ENCODE assay signal across 8 cellular contexts in the genomic region with DNA sequence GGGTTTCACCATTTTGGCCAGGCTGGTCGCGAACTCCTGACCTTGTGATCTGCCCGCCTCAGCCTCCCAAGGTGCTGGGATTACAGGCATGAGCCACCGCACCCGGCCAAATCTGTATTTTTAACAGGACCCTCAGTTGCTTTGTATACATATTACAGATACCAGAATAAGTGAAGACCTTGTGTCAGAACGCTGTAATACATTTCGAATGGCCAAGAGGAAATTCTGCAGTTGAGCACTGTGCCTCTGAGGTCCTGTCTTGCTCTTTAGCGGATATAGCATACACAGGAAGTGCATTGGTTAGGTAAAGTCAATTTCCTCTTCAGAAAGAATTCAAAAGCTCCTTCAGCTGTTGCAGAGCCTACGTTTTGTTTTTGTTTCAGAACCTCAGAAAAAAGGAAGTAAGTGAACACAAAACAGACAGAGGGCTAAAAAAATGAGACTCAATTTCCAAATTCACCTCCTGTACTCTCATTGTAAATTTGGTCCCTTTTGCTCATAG. TPM values are rescaled to one million over a fixed set of nuclear protein-coding genes. Genes with fewer than 3 reads are reported as not detected.
DNase-seq lines count a peak whose midpoint lies in the region; ATAC-seq and TF ChIP-seq lines count a peak whose summit lies in the region.

No MANE protein-coding gene starts in this region.

- H3K27ac Mint-ChIP-seq in activated naive CD4-positive, alpha-beta T cell treated with anti-CD3 and anti-CD28 coated beads, Interleukin-2, amount 10 ng/mL, durations not matched to agents 7 days and 5 days = peak overlapping the region; percentile 100
- peak overlapping the region; percentile 95 for H3K27ac Mint-ChIP-seq in activated B cell treated with CpG ODN at 0.5 μM for 24 hours
- H3K27ac Mint-ChIP-seq in natural killer cell treated with Interleukin-12 subunit alpha and Interleukin-12 subunit beta and Interleukin-15 and Interleukin-18, amount 100 ng/mL, for 72 hours = peak overlapping the region; percentile 93 to 97

- no peaks in the 10 kb centered on the region for H3K27me3 Mint-ChIP-seq in activated naive CD4-positive, alpha-beta T cell treated with anti-CD3 and anti-CD28 coated beads, Interleukin-2, amount 10 ng/mL, durations not matched to agents 7 days and 5 days
- H3K27me3 Mint-ChIP-seq in activated B cell treated with CpG ODN at 0.5 μM for 24 hours = no peaks in the 10 kb centered on the region
- no peaks in the 10 kb centered on the region for H3K27me3 Mint-ChIP-seq in natural killer cell treated with Interleukin-12 subunit alpha and Interleukin-12 subunit beta and Interleukin-15 and Interleukin-18, amount 100 ng/mL, for 72 hours

- ATAC-seq in HG03175 (IDR thresholded peaks at IDR 0.05; ENCODE audit: unreplicated experiment) (peak; percentile 87), activated B cell treated with CpG ODN at 0.5 μM for 24 hours (ENCODE audit: low read depth) (peak; percentile 94), HG03196 (IDR thresholded peaks at IDR 0.05; ENCODE audit: unreplicated experiment) (no peak)
- peak; percentile 85 to 94 for ATAC-seq in natural killer cell treated with Interleukin-12 subunit alpha and Interleukin-12 subunit beta and Interleukin-15 and Interleukin-18, amount 100 ng/mL, for 72 hours

- TF ChIP-seq CTCF in activated B cell treated with CpG ODN at 0.5 μM for 24 hours (IDR thresholded peaks at IDR 0.05) = no peak

- intact Hi-C loops in activated B cell treated with CpG ODN at 0.5 μM for 24 hours (cut with micrococcal nuclease) = loop anchor here (1.0 to 5.0 kb wide), 5 partner anchors 15 to 332 kb away; a partner anchor contains a TSS
- intact Hi-C loops in posterior cingulate gyrus (cut with DNase I) = no loop called here

- H3K4me3 Mint-ChIP-seq in activated naive CD4-positive, alpha-beta T cell treated with anti-CD3 and anti-CD28 coated beads, Interleukin-2, amount 10 ng/mL, durations not matched to agents 7 days and 5 days = peak overlapping the region; percentile 86
- peak overlapping the region; percentile 81 for H3K4me3 Mint-ChIP-seq in activated B cell treated with CpG ODN at 0.5 μM for 24 hours
- H3K4me3 Mint-ChIP-seq in natural killer cell treated with Interleukin-12 subunit alpha and Interleukin-12 subunit beta and Interleukin-15 and Interleukin-18, amount 100 ng/mL, for 72 hours = peak overlapping the region; percentile 84

- H3K9me3 Mint-ChIP-seq in activated naive CD4-positive, alpha-beta T cell treated with anti-CD3 and anti-CD28 coated beads, Interleukin-2, amount 10 ng/mL, durations not matched to agents 7 days and 5 days = no peaks in the 10 kb centered on the region
- H3K9me3 Mint-ChIP-seq in activated B cell treated with CpG ODN at 0.5 μM for 24 hours = no peaks in the 10 kb centered on the region
- no peaks in the 10 kb centered on the region for H3K9me3 Mint-ChIP-seq in natural killer cell treated with Interleukin-12 subunit alpha and Interleukin-12 subunit beta and Interleukin-15 and Interleukin-18, amount 100 ng/mL, for 72 hours

- CTCF ChIA-PET in activated naive CD4-positive, alpha-beta T cell treated with anti-CD3 and anti-CD28 coated beads, Interleukin-2, amount 10 ng/mL, durations not matched to agents 7 days and 5 days (lab: Charles Lee) = interaction anchor here (0.8 to 12.3 kb wide), 2 partner anchors 14 to 573 kb away, joined by 4 to 211 read pairs; a partner anchor contains a TSS
- CTCF ChIA-PET in activated B cell treated with CpG ODN at 0.5 μM for 24 hours (lab: Charles Lee) = interaction anchor here (1.4 to 2.5 kb wide), 3 partner anchors 10 to 16 kb away, joined by 4 to 32 read pairs (median 6); a partner anchor contains a TSS

- H3K4me1 Mint-ChIP-seq in activated naive CD4-positive, alpha-beta T cell treated with anti-CD3 and anti-CD28 coated beads, Interleukin-2, amount 10 ng/mL, durations not matched to agents 7 days and 5 days = peaks cover 73% of the 10 kb centered on the region
- peaks cover 70% of the 10 kb centered on the region for H3K4me1 Mint-ChIP-seq in activated B cell treated with CpG ODN at 0.5 μM for 24 hours
- peaks cover 39 to 54% of the 10 kb centered on the region in 2 donors for H3K4me1 Mint-ChIP-seq in natural killer cell treated with Interleukin-12 subunit alpha and Interleukin-12 subunit beta and Interleukin-15 and Interleukin-18, amount 100 ng/mL, for 72 hours (ENCODE audit: low read depth in 2 of 2)

- peak; percentile 62 for DNase-seq in activated naive CD4-positive, alpha-beta T cell treated with anti-CD3 and anti-CD28 coated beads, Interleukin-2, amount 10 ng/mL, durations not matched to agents 7 days and 5 days
- DNase-seq in activated naive CD4-positive, alpha-beta T cell treated with Interleukin-2 at 50 U/mL for 16 hours = no peak
- DNase-seq in activated B cell treated with CpG ODN at 0.5 μM for 24 hours (no peak), HCEC 1CT (no peak), posterior cingulate gyrus (no peak)
- DNase-seq in natural killer cell treated with Interleukin-12 subunit alpha and Interleukin-12 subunit beta and Interleukin-15 and Interleukin-18, amount 100 ng/mL, for 72 hours (ENCODE audit: low spot score) = no peak

- H3K36me3 Mint-ChIP-seq in activated naive CD4-positive, alpha-beta T cell treated with anti-CD3 and anti-CD28 coated beads, Interleukin-2, amount 10 ng/mL, durations not matched to agents 7 days and 5 days = peaks cover 43% of the 10 kb centered on the region
- peaks cover 21% of the 10 kb centered on the region for H3K36me3 Mint-ChIP-seq in activated B cell treated with CpG ODN at 0.5 μM for 24 hours (ENCODE audit: low read depth)
- peaks cover 8% of the 10 kb centered on the region for H3K36me3 Mint-ChIP-seq in natural killer cell treated with Interleukin-12 subunit alpha and Interleukin-12 subunit beta and Interleukin-15 and Interleukin-18, amount 100 ng/mL, for 72 hours

- POLR2A ChIA-PET in activated B cell treated with CpG ODN at 0.5 μM for 24 hours (lab: Charles Lee) = interaction anchor here (0.6 to 5.5 kb wide), 11 partner anchors 10 to 199 kb away, joined by 3 to 152 read pairs (median 7); a partner anchor contains a TSS

RNA-seq across cellular contexts. Expression of a gene that starts 15.7 kb away (rescaled TPM):
- 53.5 and 54.9 TPM in 2 replicates for total RNA-seq in activated B cell treated with CpG ODN at 0.5 μM for 24 hours
- total RNA-seq in natural killer cell treated with Interleukin-12 subunit alpha and Interleukin-12 subunit beta and Interleukin-15 and Interleukin-18, amount 100 ng/mL, for 72 hours = 10 to 100 TPM; 42.5 to 59.0 TPM

RNA-seq across cellular contexts. Expression of a gene that starts 22.9 kb away (rescaled TPM):
- total RNA-seq in activated B cell treated with CpG ODN at 0.5 μM for 24 hours = 6.6 and 8.7 TPM in 2 replicates
- 10 to 100 TPM; 18.1 to 42.7 TPM for total RNA-seq in natural killer cell treated with Interleukin-12 subunit alpha and Interleukin-12 subunit beta and Interleukin-15 and Interleukin-18, amount 100 ng/mL, for 72 hours
